ENCODE assay signal across 8 cellular contexts in genomic region chr17:1454541-1454940, GRCh38. TPM values are rescaled to one million over a fixed set of nuclear protein-coding genes. Genes with fewer than 3 reads are reported as not detected.
DNase-seq lines count a peak whose midpoint lies in the region; ATAC-seq and TF ChIP-seq lines count a peak whose summit lies in the region.

No MANE protein-coding gene starts in this region.

- H3K9me3 Mint-ChIP-seq in activated B cell treated with CpG ODN at 0.5 μM for 24 hours = no peaks in the 10 kb centered on the region
- H3K9me3 Mint-ChIP-seq in glutamatergic neuron (ENCODE audit: unreplicated experiment) = peaks cover 8% of the 10 kb centered on the region

- TF ChIP-seq POLR2A in GM18505 (IDR thresholded peaks at IDR 0.05; ENCODE audit: borderline replicate concordance, extremely low read depth, insufficient read depth, insufficient read length) = no peak

- in situ Hi-C loops in HAP-1 (cut with MboI; ENCODE audit: low sequenced_read_pairs) = no loop called here

- TF ChIP-seq CTCF in activated B cell treated with CpG ODN at 0.5 μM for 24 hours (IDR thresholded peaks at IDR 0.05) = no peak
- no peak for TF ChIP-seq CTCF in glutamatergic neuron (IDR thresholded peaks at IDR 0.05; ENCODE audit: partially characterized antibody, unreplicated experiment)

- intact Hi-C loops in activated B cell treated with CpG ODN at 0.5 μM for 24 hours (cut with micrococcal nuclease) = no loop called here

- H3K27ac ChIP-seq in skin epidermis = peak overlapping the region in 16 of 21 experiments; percentile 82 to 99 (median 96)

- CTCF ChIA-PET in activated B cell treated with CpG ODN at 0.5 μM for 24 hours (lab: Charles Lee) = interaction anchor here (1.0 kb wide), 1 partner anchor 60 kb away, joined by 3 read pairs; no protein-coding TSS in a partner anchor

- DNase-seq in HAP-1 (ENCODE audit: low spot score in 2 of 2) (no peak), activated B cell treated with CpG ODN at 0.5 μM for 24 hours (no peak), glutamatergic neuron (no peak), cerebellum (ENCODE audit: low spot score) (no peak)
- DNase-seq in activated CD4-positive, alpha-beta T cell treated with anti-CD3 and anti-CD28 coated beads for 4 hours = no peak

- peaks cover 39% of the 10 kb centered on the region for H3K36me3 ChIP-seq in HAP-1 (replicated peaks)

- H3K27ac Mint-ChIP-seq in activated B cell treated with CpG ODN at 0.5 μM for 24 hours (peak overlapping the region; percentile 69), glutamatergic neuron (ENCODE audit: unreplicated experiment) (peak overlapping the region; percentile 14)

- H3K4me1 ChIP-seq in HAP-1 = peaks cover 16% of the 10 kb centered on the region

- no peaks in the 10 kb centered on the region for H3K27me3 ChIP-seq in HAP-1 (ENCODE audit: low read depth)

- POLR2A ChIA-PET in activated B cell treated with CpG ODN at 0.5 μM for 24 hours (lab: Charles Lee) = interaction anchor here (0.5 to 1.4 kb wide), 2 partner anchors 35 to 80 kb away, joined by 3 read pairs; no protein-coding TSS in a partner anchor

- H3K9me3 ChIP-seq in HAP-1 = no peaks in the 10 kb centered on the region

- H3K4me3 Mint-ChIP-seq in activated B cell treated with CpG ODN at 0.5 μM for 24 hours = peak overlapping the region; percentile 94
- H3K4me3 Mint-ChIP-seq in glutamatergic neuron (ENCODE audit: unreplicated experiment) = peak overlapping the region; percentile 98

- H3K36me3 Mint-ChIP-seq in activated B cell treated with CpG ODN at 0.5 μM for 24 hours (ENCODE audit: low read depth) (peaks cover 24% of the 10 kb centered on the region), glutamatergic neuron (ENCODE audit: unreplicated experiment) (no peaks in the 10 kb centered on the region)

- ATAC-seq in activated B cell treated with CpG ODN at 0.5 μM for 24 hours (ENCODE audit: low read depth) = no peak
- no peak for ATAC-seq in GM18505 (IDR thresholded peaks at IDR 0.05; ENCODE audit: unreplicated experiment)
- no peak for ATAC-seq in HG02642 (IDR thresholded peaks at IDR 0.05; ENCODE audit: poor library complexity, unreplicated experiment)

- H3K27me3 Mint-ChIP-seq in activated B cell treated with CpG ODN at 0.5 μM for 24 hours (no peaks in the 10 kb centered on the region), glutamatergic neuron (ENCODE audit: unreplicated experiment) (peaks cover 2% of the 10 kb centered on the region)

- H3K4me1 Mint-ChIP-seq in activated B cell treated with CpG ODN at 0.5 μM for 24 hours (peaks cover 49% of the 10 kb centered on the region), glutamatergic neuron (ENCODE audit: low read depth, unreplicated experiment) (peaks cover 10% of the 10 kb centered on the region)

- H3K4me3 ChIP-seq in HAP-1 = peak overlapping the region; percentile 95
- H3K4me3 ChIP-seq in skin epidermis = peak overlapping the region; percentile 67 to 100 (median 93)

RNA-seq across cellular contexts. Expression of gene CRK, which starts 1.5 kb away (rescaled TPM):
- total RNA-seq in activated B cell treated with CpG ODN at 0.5 μM for 24 hours (22.5 and 29.1 TPM in 2 replicates), glutamatergic neuron (ENCODE audit: unreplicated experiment) (46.4 TPM), cerebellum (76.1 TPM)

RNA-seq across cellular contexts. Expression of gene MYO1C, which starts 37.9 kb away (rescaled TPM):
- total RNA-seq in activated B cell treated with CpG ODN at 0.5 μM for 24 hours (189 and 190 TPM in 2 replicates), glutamatergic neuron (ENCODE audit: unreplicated experiment) (58.5 TPM), cerebellum (8.8 TPM)

RNA-seq across cellular contexts. Expression of gene YWHAE, which starts 54.5 kb away (rescaled TPM):
- total RNA-seq in activated B cell treated with CpG ODN at 0.5 μM for 24 hours = 253 and 263 TPM in 2 replicates
- 1,106 TPM for total RNA-seq in glutamatergic neuron (ENCODE audit: unreplicated experiment)
- 379 TPM for total RNA-seq in cerebellum
